ENCODE assay signal across 2 cellular contexts in genomic region chr20:59680852-59681251, GRCh38.
TF ChIP-seq lines count a peak whose summit lies in the region.

No MANE protein-coding gene starts in this region.

TF ChIP-seq in HepG2, 621 proteins besides CTCF, POLR2A, EP300 and RAD21 (continued from another document):
- TF ChIP-seq PLRG1 (conservative IDR thresholded peaks at IDR 0.05) (no peak), CHD4 (IDR thresholded peaks at IDR 0.05; ENCODE audit: borderline replicate concordance, low read length) (no peak), ZBTB40 (IDR thresholded peaks at IDR 0.05) (no peak), ZBTB40 (CRISPR knock-in tag; IDR thresholded peaks at IDR 0.05) (peak; percentile 60; the same call in 1 of the 2 replicates)

TF ChIP-seq in K562, 482 proteins besides CTCF, POLR2A, EP300 and RAD21:
- TF ChIP-seq PBX2 (CRISPR knock-in tag; IDR thresholded peaks at IDR 0.05; ENCODE audit: low read depth): no peak
- no peak for TF ChIP-seq PBX2 (tag; conservative IDR thresholded peaks at IDR 0.05; ENCODE audit: low read depth)
- peak; percentile 85 for TF ChIP-seq ZBTB40 (IDR thresholded peaks at IDR 0.05)
- TF ChIP-seq ZBTB40 (CRISPR knock-in tag; IDR thresholded peaks at IDR 0.05): no peak
